27 cellular contexts compared by ENCODE assay signal in genomic region chr2:205461169-205461568, GRCh38.
A peak's percentile ranks its signal among the peaks of the same experiment; 100 is the strongest.
DNase-seq lines count a peak whose midpoint lies in the region; ATAC-seq, FAIRE-seq and TF ChIP-seq lines count a peak whose summit lies in the region.
"Had no signal": no experiment of that assay in that cellular context is flagged by ENCODE, and none has a peak within 500 bp of the region (broad histone marks: within the 10 kb centered on the region; RNA-seq: fewer than 3 reads in every experiment).

No MANE protein-coding gene starts in this region.

- H3K23ac ChIP-seq in H1 (ENCODE audit: insufficient read length): no peak overlapping the region
- H3K23ac ChIP-seq in trophoblast cell (ENCODE audit: low read length): no peak overlapping the region

- TF ChIP-seq POLR2A in H1 (IDR thresholded peaks at IDR 0.05; ENCODE audit: control extremely low read depth in 1 of 2, low read depth in 2 of 2, low read length in 2 of 2): no peak

- ATAC-seq in HG03342 (IDR thresholded peaks at IDR 0.05; ENCODE audit: unreplicated experiment): peak; percentile 23
- ATAC-seq in HG02981 (IDR thresholded peaks at IDR 0.05; ENCODE audit: unreplicated experiment): no peak
- ATAC-seq: left lobe of liver, Right ventricle myocardium inferior, sciatic nerve, upper lobe of right lung had no signal

- 86% methylated on average over 4 of the region's 4 CpGs; no CpG with 5 or more reads in 1 of the 2 experiments for WGBS in H1 (ENCODE audit: extremely low coverage in 1 of 2, insufficient coverage in 1 of 2, insufficient read length in 1 of 2, insufficient replicate concordance in 2 of 2, low coverage in 1 of 2, low lambda C conversion rate in 2 of 2, missing lambda C conversion rate in 1 of 2), 2 experiments
- no CpG with 5 or more reads among the region's 4 CpGs for WGBS in trophoblast cell (ENCODE audit: extremely low coverage, insufficient coverage, insufficient read length)
- WGBS in smooth muscle cell (ENCODE audit: low lambda C conversion rate): 89% methylated on average over 4 of the region's 4 CpGs

- H2BK12ac ChIP-seq in H1 (ENCODE audit: low read depth, low read length): no peak overlapping the region
- H2BK12ac ChIP-seq in trophoblast cell (ENCODE audit: low read length): no peak overlapping the region

- H3K23me2 ChIP-seq in H1 (ENCODE audit: low read depth, low read length): no peaks in the 10 kb centered on the region

- no peak for TF ChIP-seq RAD21 in H1 (IDR thresholded peaks at IDR 0.05 in 1 of 2, conservative IDR thresholded peaks at IDR 0.05 in 1 of 2; ENCODE audit: low read depth in 2 of 2, low read length in 2 of 2)

- H3K4me1 ChIP-seq in H1 (replicated peaks in 1 of 4; ENCODE audit: control insufficient read depth in 3 of 4, insufficient read depth in 4 of 4, low read length in 3 of 4) (peaks cover 3 to 23% (median 21%) of the 10 kb centered on the region in 4 experiments; a peak in 6 of 7 replicates), trophoblast cell (ENCODE audit: control insufficient read depth in 1 of 2, insufficient read depth in 2 of 2, low read length in 2 of 2) (peaks cover 2 to 3% of the 10 kb centered on the region in 2 experiments), smooth muscle cell (ENCODE audit: low read depth) (peaks cover 24% of the 10 kb centered on the region)
- H3K4me1 ChIP-seq: BE2C, upper lobe of right lung had no signal

- H3K79me2 ChIP-seq in H1 (ENCODE audit: control insufficient read depth in 1 of 2, insufficient read depth in 2 of 2, low read length in 2 of 2): no peaks in the 10 kb centered on the region
- no peaks in the 10 kb centered on the region for H3K79me2 ChIP-seq in trophoblast cell (ENCODE audit: control insufficient read depth, insufficient read depth, low read length, poor library complexity)
- no peaks in the 10 kb centered on the region for H3K79me2 ChIP-seq in smooth muscle cell (ENCODE audit: low read depth)

- POLR2A ChIA-PET in H1 (lab: Charles Lee; ENCODE audit: partially characterized antibody): no interaction called here

- peak; percentile 2 for DNase-seq in stimulated activated CD4-positive, alpha-beta T cell treated with anti-CD3 and anti-CD28 coated beads, Interleukin-15, amount 100 ng/mL, for 24 hours
- DNase-seq in stimulated activated CD4-positive, alpha-beta T cell treated with anti-CD3 and anti-CD28 coated beads, Interleukin-2, amount 100 ng/mL, for 24 hours: no peak
- DNase-seq in H1 (ENCODE audit: low read depth in 1 of 2, low spot score in 2 of 2) (no peak), NOMO-1 treated with dmso at 0.1 percent for 144 hours (lab: John Stamatoyannopoulos, UW; ENCODE audit: unreplicated experiment) (no peak), trophoblast cell (no peak), smooth muscle cell (lab: John Stamatoyannopoulos, UW; ENCODE audit: unreplicated experiment) (no peak)
- DNase-seq: activated CD4-positive, alpha-beta T cell treated with anti-CD3 and anti-CD28 coated beads, Interleukin-2, amount 50 U/mL, for 4 hours; activated CD8-positive, alpha-beta memory T cell treated with anti-CD3 and anti-CD28 coated beads, Interleukin-2, amount 50 U/mL, for 48 hours; activated effector memory CD4-positive, alpha-beta T cell treated with Interleukin-2 at 50 U/mL for 16 hours; BE2C; DMS53; effector memory CD4-positive, alpha-beta T cell; GF-D8; mesenchymal stem cell; NCI-H1105; NCI-H2029; NCI-H2227 treated with DMSO at 0.1 percent for 48 hours; posterior cingulate gyrus; substantia nigra; upper lobe of right lung had no signal

- no peak overlapping the region for H3K4me3 ChIP-seq in H1 (ENCODE audit: extremely low read depth in 1 of 4, insufficient read depth in 2 of 4, low read depth in 3 of 4, low read length in 4 of 4)
- H3K4me3 ChIP-seq in trophoblast cell (ENCODE audit: low read depth, low read length): no peak overlapping the region
- no peak overlapping the region for H3K4me3 ChIP-seq in smooth muscle cell
- H3K4me3 ChIP-seq: upper lobe of right lung had no signal

- FAIRE-seq in H1 (lab: Jason Lieb, UNC): no peak
- FAIRE-seq: frontal cortex, GM18507 had no signal

- H3K36me3 ChIP-seq in H1 (ENCODE audit: control insufficient read depth in 2 of 4, insufficient read depth in 4 of 4, low read length in 3 of 4) (no peaks in the 10 kb centered on the region), trophoblast cell (ENCODE audit: control insufficient read depth in 1 of 2, insufficient read depth in 2 of 2, low read length in 2 of 2) (no peaks in the 10 kb centered on the region), smooth muscle cell (ENCODE audit: low read depth) (no peaks in the 10 kb centered on the region)
- H3K36me3 ChIP-seq: BE2C, upper lobe of right lung had no signal

- H3K4ac ChIP-seq in H1 (replicated peaks; ENCODE audit: insufficient read length, low read depth, low read length) (no peak overlapping the region), trophoblast cell (ENCODE audit: low read depth, low read length) (no peak overlapping the region)

- H3K14ac ChIP-seq in H1 (ENCODE audit: insufficient read length) (no peak overlapping the region), trophoblast cell (ENCODE audit: low read length) (no peak overlapping the region)

- no peak overlapping the region for H3K4me2 ChIP-seq in H1 (ENCODE audit: insufficient read depth in 1 of 2, low read depth in 2 of 2, low read length in 2 of 2)
- H3K4me2 ChIP-seq in trophoblast cell (ENCODE audit: low read length): no peak overlapping the region
- H3K4me2 ChIP-seq in smooth muscle cell: no peak overlapping the region

- H2AFZ ChIP-seq in H1 (ENCODE audit: low read length): no peak overlapping the region
- no peak overlapping the region for H2AFZ ChIP-seq in trophoblast cell (ENCODE audit: insufficient read depth, low read length, poor library complexity)
- H2AFZ ChIP-seq in smooth muscle cell (ENCODE audit: low read depth): no peak overlapping the region

- TF ChIP-seq CTCF in H1 (IDR thresholded peaks at IDR 0.05; ENCODE audit: control extremely low read depth in 1 of 3, insufficient read depth in 1 of 3, low read depth in 1 of 3, low read length in 3 of 3) (no peak), smooth muscle cell (IDR thresholded peaks at IDR 0.05; ENCODE audit: borderline replicate concordance, insufficient read depth, poor library complexity, severe bottlenecking) (no peak)

- no peak overlapping the region for H3K18ac ChIP-seq in H1 (ENCODE audit: extremely low read depth, low read length)
- no peak overlapping the region for H3K18ac ChIP-seq in trophoblast cell (ENCODE audit: low read length)

- H3K56ac ChIP-seq in H1 (replicated peaks; ENCODE audit: insufficient read length, low read depth, low read length): no peak overlapping the region

- no peak overlapping the region for H4K12ac ChIP-seq in trophoblast cell (ENCODE audit: low read depth, low read length)

- H2BK20ac ChIP-seq in H1 (ENCODE audit: low read length): no peak overlapping the region; the same call in 1 of the 2 replicates

- H3F3A ChIP-seq in smooth muscle cell (ENCODE audit: low read depth): no peaks in the 10 kb centered on the region

- no peak overlapping the region for H4K5ac ChIP-seq in H1 (ENCODE audit: insufficient read length, low read depth, low read length)

- H3K9me3 ChIP-seq in H1 (ENCODE audit: insufficient read depth in 2 of 2, low read depth in 1 of 2, low read length in 1 of 2) (no peaks in the 10 kb centered on the region), trophoblast cell (ENCODE audit: insufficient read depth, low read depth, low read length) (no peaks in the 10 kb centered on the region), smooth muscle cell (replicated peaks; ENCODE audit: low read depth) (no peaks in the 10 kb centered on the region)
- H3K9me3 ChIP-seq: BE2C, upper lobe of right lung had no signal

- no peak overlapping the region for H4K91ac ChIP-seq in H1 (replicated peaks; ENCODE audit: insufficient read length, low read length)
- H4K91ac ChIP-seq in trophoblast cell (ENCODE audit: low read depth, low read length): no peak overlapping the region

- no peaks in the 10 kb centered on the region for H4K20me1 ChIP-seq in H1 (replicated peaks in 1 of 2; ENCODE audit: control insufficient read depth in 1 of 2, insufficient read depth in 2 of 2, low read length in 2 of 2)
- no peaks in the 10 kb centered on the region for H4K20me1 ChIP-seq in smooth muscle cell (ENCODE audit: low read depth)

- CTCF ChIA-PET in H1 (lab: Charles Lee; ENCODE audit: partially characterized antibody): no interaction called here

- H4K8ac ChIP-seq in H1 (ENCODE audit: extremely low read depth, insufficient read depth, low read length) (no peak overlapping the region), trophoblast cell (ENCODE audit: low read depth, low read length) (no peak overlapping the region)

- no peak overlapping the region; the same call in 1 of the 2 replicates for H2BK15ac ChIP-seq in H1 (ENCODE audit: low read length)

- TF ChIP-seq EP300 in H1 (IDR thresholded peaks at IDR 0.05; ENCODE audit: borderline replicate concordance in 1 of 2, low read depth in 2 of 2, low read length in 2 of 2): no peak

- H2AK5ac ChIP-seq in H1 (ENCODE audit: low read depth, low read length): no peak overlapping the region
- no peak overlapping the region for H2AK5ac ChIP-seq in trophoblast cell (ENCODE audit: low read length)

- H3K27me3 ChIP-seq in H1 (replicated peaks in 1 of 4; ENCODE audit: control insufficient read depth in 3 of 4, extremely low read depth in 1 of 4, insufficient read depth in 3 of 4, low read length in 3 of 4): no peaks in the 10 kb centered on the region
- H3K27me3 ChIP-seq in trophoblast cell (ENCODE audit: insufficient read depth, low read length): no peaks in the 10 kb centered on the region
- no peaks in the 10 kb centered on the region for H3K27me3 ChIP-seq in smooth muscle cell (ENCODE audit: low read depth)
- H3K27me3 ChIP-seq: BE2C, upper lobe of right lung had no signal

- H3K27ac ChIP-seq in H1 (ENCODE audit: low read depth, low read length): no peak overlapping the region
- H3K27ac ChIP-seq in trophoblast cell (ENCODE audit: low read depth, low read length): no peak overlapping the region
- H3K27ac ChIP-seq in smooth muscle cell (ENCODE audit: low read depth): no peak overlapping the region
- H3K27ac ChIP-seq: upper lobe of right lung had no signal

- H3K9ac ChIP-seq in H1 (replicated peaks in 1 of 4; ENCODE audit: extremely low read depth in 1 of 4, low read depth in 3 of 4, low read length in 3 of 4) (no peak overlapping the region), trophoblast cell (ENCODE audit: low read length) (no peak overlapping the region), smooth muscle cell (ENCODE audit: low read depth) (no peak overlapping the region)

- H2BK5ac ChIP-seq in H1 (ENCODE audit: low read depth, low read length) (peak overlapping the region; percentile 14; the same call in 1 of the 2 replicates), trophoblast cell (ENCODE audit: low read depth, low read length, poor library complexity) (no peak overlapping the region)

- no peaks in the 10 kb centered on the region for H3K79me1 ChIP-seq in H1 (ENCODE audit: low read depth, low read length)
- no peaks in the 10 kb centered on the region for H3K79me1 ChIP-seq in trophoblast cell (ENCODE audit: low read length)

- H2BK120ac ChIP-seq in H1 (replicated peaks; ENCODE audit: low read depth, low read length) (no peak overlapping the region), trophoblast cell (ENCODE audit: insufficient read depth, low read length, poor library complexity) (no peak overlapping the region)

TF ChIP-seq in H1, 55 proteins besides CTCF, POLR2A, EP300 and RAD21 (continues in another document):
- TF ChIP-seq KDM5A (IDR thresholded peaks at IDR 0.05; ENCODE audit: low read length) (no peak), TBP (IDR thresholded peaks at IDR 0.05; ENCODE audit: low read depth, low read length) (no peak)
